In the genomic region with DNA sequence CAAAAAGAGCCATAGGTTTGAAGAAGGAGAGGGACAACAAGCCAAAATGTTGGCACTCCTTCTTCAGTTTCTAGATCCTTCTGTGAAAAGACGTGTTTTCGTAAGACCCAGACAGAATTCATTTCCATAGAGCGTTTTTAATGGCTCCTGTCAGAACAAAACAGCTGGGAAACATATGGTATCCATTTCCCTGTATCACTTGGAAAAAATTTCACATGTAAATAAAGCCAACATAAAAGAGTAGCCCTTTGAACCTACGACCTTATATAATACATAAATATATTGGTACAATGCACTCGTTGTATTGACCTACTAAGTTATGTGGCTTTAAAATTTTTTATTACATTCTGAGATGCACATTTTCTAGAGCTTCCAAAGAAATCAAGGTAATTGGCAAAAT, we compare ENCODE assay signal across 16 cellular contexts.
"Had no signal": no experiment of that assay in that cellular context is flagged by ENCODE, and none has a peak within 500 bp of the region (broad histone marks: within the 10 kb centered on the region; RNA-seq: fewer than 3 reads in every experiment).

No MANE protein-coding gene starts in this region.

- H3K36me3 Mint-ChIP-seq: activated CD4-positive, alpha-beta memory T cell treated with anti-CD3 and anti-CD28 coated beads for 36 hours; activated naive CD8-positive, alpha-beta T cell treated with anti-CD3 and anti-CD28 coated beads for 36 hours had no signal

- H3K9me3 Mint-ChIP-seq: activated CD4-positive, alpha-beta memory T cell treated with anti-CD3 and anti-CD28 coated beads for 36 hours; activated naive CD8-positive, alpha-beta T cell treated with anti-CD3 and anti-CD28 coated beads for 36 hours; nephron progenitor cell had no signal

- H3K27me3 Mint-ChIP-seq: activated CD4-positive, alpha-beta memory T cell treated with anti-CD3 and anti-CD28 coated beads for 36 hours; activated naive CD8-positive, alpha-beta T cell treated with anti-CD3 and anti-CD28 coated beads for 36 hours; progenitor cell of endocrine pancreas had no signal

- ATAC-seq: left cardiac atrium, lower lobe of right lung had no signal

- H3K4me3 Mint-ChIP-seq: activated CD4-positive, alpha-beta memory T cell treated with anti-CD3 and anti-CD28 coated beads for 36 hours; activated naive CD8-positive, alpha-beta T cell treated with anti-CD3 and anti-CD28 coated beads for 36 hours; nephron progenitor cell had no signal

- H3K4me1 Mint-ChIP-seq: activated naive CD8-positive, alpha-beta T cell treated with anti-CD3 and anti-CD28 coated beads for 36 hours had no signal

- DNase-seq: activated CD4-positive, alpha-beta memory T cell treated with anti-CD3 and anti-CD28 coated beads for 36 hours; activated CD4-positive, alpha-beta T cell treated with anti-CD3 and anti-CD28 coated beads for 4 hours; activated naive CD8-positive, alpha-beta T cell treated with anti-CD3 and anti-CD28 coated beads for 36 hours; activated T-cell treated with anti-CD3 and anti-CD28 coated beads for 4 hours; anterior cingulate cortex; brain microvascular endothelial cell; central memory CD4-positive, alpha-beta T cell; dorsolateral prefrontal cortex; left cardiac atrium; lower lobe of right lung; nephron progenitor cell; occipital lobe; stimulated activated CD8-positive, alpha-beta memory T cell treated with anti-CD3 and anti-CD28 coated beads, Interleukin-4, amount 100 ng/mL, for 48 hours; stimulated activated naive CD4-positive, alpha-beta T cell treated with Interleukin-2 at 50 U/mL for 16 hours; thyroid gland had no signal

- H3K27ac Mint-ChIP-seq: activated CD4-positive, alpha-beta memory T cell treated with anti-CD3 and anti-CD28 coated beads for 36 hours; activated naive CD8-positive, alpha-beta T cell treated with anti-CD3 and anti-CD28 coated beads for 36 hours; nephron progenitor cell; progenitor cell of endocrine pancreas had no signal
